8 cellular contexts compared by ENCODE assay signal in the genomic region with DNA sequence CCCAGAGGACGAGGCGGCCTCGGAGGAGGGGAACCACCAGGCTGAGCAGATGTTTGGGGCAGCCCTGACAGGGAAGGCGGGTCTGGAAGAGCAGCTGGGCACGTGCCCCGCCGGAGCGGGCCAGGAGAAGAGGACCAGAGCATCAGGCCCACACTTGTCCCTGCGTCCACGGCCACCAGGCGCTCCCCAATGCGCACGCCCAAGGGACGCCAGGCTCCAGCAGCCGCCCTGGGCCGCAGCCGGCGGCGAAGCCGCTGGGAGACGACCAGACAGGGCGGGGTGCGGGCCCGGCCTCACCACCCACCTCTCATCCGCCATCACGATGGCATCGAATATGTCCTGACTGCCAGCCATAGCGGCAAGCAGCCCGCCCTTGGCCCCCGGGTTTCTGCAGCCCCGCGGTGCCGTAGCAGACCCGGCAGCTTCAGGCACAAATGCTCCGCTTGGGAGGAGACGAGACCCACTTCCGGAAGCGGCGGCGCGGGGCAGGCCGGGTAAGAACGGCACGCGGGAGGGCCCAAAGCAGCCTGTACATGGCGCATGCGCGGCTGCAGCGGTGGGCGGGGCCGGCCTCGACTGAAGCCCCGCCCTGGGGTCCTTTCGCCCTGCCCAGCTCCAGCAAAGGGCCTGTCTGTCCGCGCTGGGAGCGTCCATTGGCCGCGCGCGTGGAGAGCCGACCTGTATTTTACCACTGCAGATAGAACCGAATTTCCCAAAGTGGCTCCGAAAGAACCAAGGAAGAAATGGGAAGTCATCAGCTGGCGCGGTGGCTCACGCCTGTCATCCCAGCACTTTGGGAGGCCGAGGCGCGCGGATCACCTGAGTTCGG. TPM values are rescaled to one million over a fixed set of nuclear protein-coding genes. Genes with fewer than 3 reads are reported as not detected.
DNase-seq lines count a peak whose midpoint lies in the region; ATAC-seq, FAIRE-seq and TF ChIP-seq lines count a peak whose summit lies in the region.

A gene with protein sequence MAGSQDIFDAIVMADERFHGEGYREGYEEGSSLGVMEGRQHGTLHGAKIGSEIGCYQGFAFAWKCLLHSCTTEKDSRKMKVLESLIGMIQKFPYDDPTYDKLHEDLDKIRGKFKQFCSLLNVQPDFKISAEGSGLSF (minus strand): TSS at position 468 of the 829 bp plus-strand sequence. CDS start 114 bp downstream, at position 354.

- peak within 1 kb of the TSS; percentile 74 for H2AFZ ChIP-seq in PC-3 (ENCODE audit: low read length)

- H3K9me3 Mint-ChIP-seq in IgD-negative memory B cell = no peaks in the 10 kb centered on the region

- H3K4me1 ChIP-seq in PC-3 (ENCODE audit: insufficient read depth, low read length) (peaks cover 22% of the 10 kb centered on the region), mucosa of descending colon (ENCODE audit: low read depth) (peaks cover 16% of the 10 kb centered on the region)

- peak within 1 kb of the TSS; percentile 98 for H3K9ac ChIP-seq in PC-3 (ENCODE audit: low read length)

- H3K27ac Mint-ChIP-seq in IgD-negative memory B cell = peak within 1 kb of the TSS; percentile 96 to 97 (median 96)

- CTCF ChIA-PET in PC-3 (lab: Charles Lee) = interaction anchor here (0.5 kb wide), 2 partner anchors 33 to 232 kb away, joined by 3 read pairs; no protein-coding TSS in a partner anchor

- peaks cover 19 to 24% (median 24%) of the 10 kb centered on the region in 3 donors for H3K4me1 Mint-ChIP-seq in IgD-negative memory B cell

- peak within 1 kb of the TSS; percentile 74 for H3K27ac ChIP-seq in PC-3 (ENCODE audit: low read length)
- H3K27ac ChIP-seq in epithelial cell of prostate = peak within 1 kb of the TSS; percentile 89

- ATAC-seq in GM21526 (IDR thresholded peaks at IDR 0.05; ENCODE audit: low FRiP score, unreplicated experiment) (peak; percentile 73), PC-3 (peak; percentile 86), mucosa of descending colon (peak; percentile 99)

- TF ChIP-seq CTCF in D721Med (IDR thresholded peaks at IDR 0.05; ENCODE audit: insufficient read depth, missing control alignments) (no peak), PC-3 (conservative IDR thresholded peaks at IDR 0.05; ENCODE audit: low read depth, low read length) (no peak), mucosa of descending colon (IDR thresholded peaks at IDR 0.05) (no peak)

- POLR2A ChIA-PET in PC-3 (lab: Charles Lee; ENCODE audit: unreplicated experiment) = interaction anchor here (0.5 to 0.8 kb wide), 8 partner anchors 10 to 675 kb away, joined by 3 to 5 read pairs (median 3); a partner anchor contains a TSS

- H3K4me3 Mint-ChIP-seq in IgD-negative memory B cell = peak within 1 kb of the TSS; percentile 95 to 99 (median 98)

- H3K36me3 ChIP-seq in PC-3 (ENCODE audit: low read depth, low read length) (peaks cover 25% of the 10 kb centered on the region), mucosa of descending colon (ENCODE audit: low read depth) (no peaks in the 10 kb centered on the region)

- H3K9me3 ChIP-seq in PC-3 (ENCODE audit: low read length) (no peaks in the 10 kb centered on the region), mucosa of descending colon (no peaks in the 10 kb centered on the region)

- peak within 1 kb of the TSS; percentile 81 for H3K4me3 ChIP-seq in PC-3 (ENCODE audit: low read length)
- peak within 1 kb of the TSS; percentile 89 for H3K4me3 ChIP-seq in mucosa of descending colon

- no peak for FAIRE-seq in D721Med (lab: Jason Lieb, UNC)

- DNase-seq in D721Med (ENCODE audit: insufficient read length, low spot score) (peak; percentile 98), PC-3 (peak; percentile 98), activated T-cell treated with anti-CD3 and anti-CD28 coated beads for 48 hours (ENCODE audit: low read depth) (peak; percentile 95), epithelial cell of prostate (ENCODE audit: low read depth, low spot score) (peak; percentile 68), mucosa of descending colon (peak; percentile 97 to 99 (median 98))
- peak; percentile 89 to 92 for DNase-seq in stimulated activated CD8-positive, alpha-beta memory T cell treated with anti-CD3 and anti-CD28 coated beads, Interleukin-4, amount 100 ng/mL, for 1 hour (ENCODE audit: low read depth in 2 of 2, low spot score in 1 of 2)

- H3K27me3 ChIP-seq in PC-3 (ENCODE audit: low read length) = no peaks in the 10 kb centered on the region

- no TSS peak for BruUV-seq in PC-3 (replicated peaks; lab: Mats Ljungman, UMichigan)

- peaks cover 2% of the 10 kb centered on the region for H3K27me3 Mint-ChIP-seq in IgD-negative memory B cell

- intact Hi-C loops in PC-3 (cut with micrococcal nuclease) (no loop called here), mucosa of descending colon (cut with DNase I, micrococcal nuclease) (no loop called here)

- peaks cover 45% of the 10 kb centered on the region for H3K79me2 ChIP-seq in PC-3 (ENCODE audit: low read length)

- H3K36me3 Mint-ChIP-seq in IgD-negative memory B cell = no peaks in the 10 kb centered on the region

- peak within 1 kb of the TSS; percentile 99 for H3K4me2 ChIP-seq in PC-3 (ENCODE audit: low read length)

- H3F3A ChIP-seq in PC-3 (ENCODE audit: low read length, unreplicated experiment) = peaks cover 8% of the 10 kb centered on the region

- peaks cover 6% of the 10 kb centered on the region for H4K20me1 ChIP-seq in PC-3 (ENCODE audit: low read length)

- no peaks in the 10 kb centered on the region for H3K9me2 ChIP-seq in PC-3 (replicated peaks; ENCODE audit: low read length)

RNA-seq across cellular contexts. Expression of the gene that starts here (rescaled TPM):
- 14.0 TPM for polyA plus RNA-seq in IgD-negative memory B cell
- 37.5 and 46.1 TPM in 2 replicates for total RNA-seq in PC-3 (2014; rRNA removed)
- 10 to 100 TPM; 21.8 to 30.5 (median 22.4) TPM for total RNA-seq in mucosa of descending colon

Comparison
In these comparisons a context has a peak if more than half of its experiments do, and no peak if none do; other contexts are left out.
1. Peak in every context shown above with its lines: DNase-seq, ATAC-seq, H3K4me3 ChIP-seq and H3K27ac ChIP-seq.